Comparison of ENCODE assay signal across 1 cellular context in genomic region chrX:39928704-39929439, GRCh38.
TF ChIP-seq lines count a peak whose summit lies in the region.

No MANE protein-coding gene starts in this region.

TF ChIP-seq in GM12891, 5 proteins besides CTCF, POLR2A, EP300 and RAD21:
- TF ChIP-seq POU2F2 (IDR thresholded peaks at IDR 0.05; ENCODE audit: low read depth, low read length): no peak
- TF ChIP-seq PAX5 (IDR thresholded peaks at IDR 0.05; ENCODE audit: insufficient read depth, low read length, severe bottlenecking): no peak
- TF ChIP-seq TAF1 (IDR thresholded peaks at IDR 0.05; ENCODE audit: low read depth, low read length): no peak
- no peak for TF ChIP-seq SPI1 (IDR thresholded peaks at IDR 0.05; ENCODE audit: low read depth, low read length)
- TF ChIP-seq POLR2AphosphoS5 (IDR thresholded peaks at IDR 0.05; ENCODE audit: low read depth, low read length): no peak
TF ChIP-seq in GM12891: peak in this region for 0.
